Comparison of ENCODE assay signal across 2 cellular contexts in the genomic region with DNA sequence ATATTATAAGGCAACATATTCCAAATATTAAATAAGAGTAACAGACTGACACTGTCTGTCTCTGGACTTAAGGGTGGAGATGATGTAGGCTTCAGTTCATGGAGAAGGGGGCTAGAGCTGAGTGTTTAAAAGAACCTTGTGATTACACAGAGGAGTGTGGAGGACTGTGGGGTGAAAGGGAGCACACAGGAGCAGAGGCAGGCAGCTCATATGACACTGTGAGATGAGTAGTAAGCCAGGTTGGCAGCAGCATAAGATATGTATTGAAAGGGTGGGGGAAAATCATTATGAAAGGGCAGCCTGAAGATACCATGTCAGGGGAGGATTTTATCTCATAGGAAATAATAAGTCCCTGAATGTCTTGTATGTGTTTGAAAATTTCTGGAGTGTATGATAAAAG.
TF ChIP-seq lines count a peak whose summit lies in the region.

No MANE protein-coding gene starts in this region.

TF ChIP-seq in SK-N-SH treated with all-trans-retinoic acid at 6 μM for 48 hours, 23 proteins besides CTCF, POLR2A, EP300 and RAD21 (continued from another document):
- TF ChIP-seq, protein P1, sequence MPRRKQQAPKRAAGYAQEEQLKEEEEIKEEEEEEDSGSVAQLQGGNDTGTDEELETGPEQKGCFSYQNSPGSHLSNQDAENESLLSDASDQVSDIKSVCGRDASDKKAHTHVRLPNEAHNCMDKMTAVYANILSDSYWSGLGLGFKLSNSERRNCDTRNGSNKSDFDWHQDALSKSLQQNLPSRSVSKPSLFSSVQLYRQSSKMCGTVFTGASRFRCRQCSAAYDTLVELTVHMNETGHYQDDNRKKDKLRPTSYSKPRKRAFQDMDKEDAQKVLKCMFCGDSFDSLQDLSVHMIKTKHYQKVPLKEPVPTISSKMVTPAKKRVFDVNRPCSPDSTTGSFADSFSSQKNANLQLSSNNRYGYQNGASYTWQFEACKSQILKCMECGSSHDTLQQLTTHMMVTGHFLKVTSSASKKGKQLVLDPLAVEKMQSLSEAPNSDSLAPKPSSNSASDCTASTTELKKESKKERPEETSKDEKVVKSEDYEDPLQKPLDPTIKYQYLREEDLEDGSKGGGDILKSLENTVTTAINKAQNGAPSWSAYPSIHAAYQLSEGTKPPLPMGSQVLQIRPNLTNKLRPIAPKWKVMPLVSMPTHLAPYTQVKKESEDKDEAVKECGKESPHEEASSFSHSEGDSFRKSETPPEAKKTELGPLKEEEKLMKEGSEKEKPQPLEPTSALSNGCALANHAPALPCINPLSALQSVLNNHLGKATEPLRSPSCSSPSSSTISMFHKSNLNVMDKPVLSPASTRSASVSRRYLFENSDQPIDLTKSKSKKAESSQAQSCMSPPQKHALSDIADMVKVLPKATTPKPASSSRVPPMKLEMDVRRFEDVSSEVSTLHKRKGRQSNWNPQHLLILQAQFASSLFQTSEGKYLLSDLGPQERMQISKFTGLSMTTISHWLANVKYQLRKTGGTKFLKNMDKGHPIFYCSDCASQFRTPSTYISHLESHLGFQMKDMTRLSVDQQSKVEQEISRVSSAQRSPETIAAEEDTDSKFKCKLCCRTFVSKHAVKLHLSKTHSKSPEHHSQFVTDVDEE (CRISPR knock-in tag; IDR thresholded peaks at IDR 0.05) = no peak
- TF ChIP-seq ZFP3 (CRISPR knock-in tag; IDR thresholded peaks at IDR 0.05) (no peak), TCF4 (CRISPR knock-in tag; IDR thresholded peaks at IDR 0.05; ENCODE audit: borderline replicate concordance) (no peak)
- TF ChIP-seq, protein P2, sequence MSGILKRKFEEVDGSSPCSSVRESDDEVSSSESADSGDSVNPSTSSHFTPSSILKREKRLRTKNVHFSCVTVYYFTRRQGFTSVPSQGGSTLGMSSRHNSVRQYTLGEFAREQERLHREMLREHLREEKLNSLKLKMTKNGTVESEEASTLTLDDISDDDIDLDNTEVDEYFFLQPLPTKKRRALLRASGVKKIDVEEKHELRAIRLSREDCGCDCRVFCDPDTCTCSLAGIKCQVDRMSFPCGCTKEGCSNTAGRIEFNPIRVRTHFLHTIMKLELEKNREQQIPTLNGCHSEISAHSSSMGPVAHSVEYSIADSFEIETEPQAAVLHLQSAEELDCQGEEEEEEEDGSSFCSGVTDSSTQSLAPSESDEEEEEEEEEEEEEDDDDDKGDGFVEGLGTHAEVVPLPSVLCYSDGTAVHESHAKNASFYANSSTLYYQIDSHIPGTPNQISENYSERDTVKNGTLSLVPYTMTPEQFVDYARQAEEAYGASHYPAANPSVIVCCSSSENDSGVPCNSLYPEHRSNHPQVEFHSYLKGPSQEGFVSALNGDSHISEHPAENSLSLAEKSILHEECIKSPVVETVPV (CRISPR knock-in tag; IDR thresholded peaks at IDR 0.05) = no peak
- TF ChIP-seq, protein P3, sequence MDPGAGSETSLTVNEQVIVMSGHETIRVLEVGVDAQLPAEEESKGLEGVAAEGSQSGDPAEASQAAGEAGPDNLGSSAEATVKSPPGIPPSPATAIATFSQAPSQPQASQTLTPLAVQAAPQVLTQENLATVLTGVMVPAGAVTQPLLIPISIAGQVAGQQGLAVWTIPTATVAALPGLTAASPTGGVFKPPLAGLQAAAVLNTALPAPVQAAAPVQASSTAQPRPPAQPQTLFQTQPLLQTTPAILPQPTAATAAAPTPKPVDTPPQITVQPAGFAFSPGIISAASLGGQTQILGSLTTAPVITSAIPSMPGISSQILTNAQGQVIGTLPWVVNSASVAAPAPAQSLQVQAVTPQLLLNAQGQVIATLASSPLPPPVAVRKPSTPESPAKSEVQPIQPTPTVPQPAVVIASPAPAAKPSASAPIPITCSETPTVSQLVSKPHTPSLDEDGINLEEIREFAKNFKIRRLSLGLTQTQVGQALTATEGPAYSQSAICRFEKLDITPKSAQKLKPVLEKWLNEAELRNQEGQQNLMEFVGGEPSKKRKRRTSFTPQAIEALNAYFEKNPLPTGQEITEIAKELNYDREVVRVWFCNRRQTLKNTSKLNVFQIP (CRISPR knock-in tag; IDR thresholded peaks at IDR 0.05; ENCODE audit: borderline replicate concordance, low read depth) = no peak

TF ChIP-seq in SK-N-SH, 30 proteins besides CTCF, POLR2A, EP300 and RAD21 (continued from another document):
- TF ChIP-seq, protein P4, sequence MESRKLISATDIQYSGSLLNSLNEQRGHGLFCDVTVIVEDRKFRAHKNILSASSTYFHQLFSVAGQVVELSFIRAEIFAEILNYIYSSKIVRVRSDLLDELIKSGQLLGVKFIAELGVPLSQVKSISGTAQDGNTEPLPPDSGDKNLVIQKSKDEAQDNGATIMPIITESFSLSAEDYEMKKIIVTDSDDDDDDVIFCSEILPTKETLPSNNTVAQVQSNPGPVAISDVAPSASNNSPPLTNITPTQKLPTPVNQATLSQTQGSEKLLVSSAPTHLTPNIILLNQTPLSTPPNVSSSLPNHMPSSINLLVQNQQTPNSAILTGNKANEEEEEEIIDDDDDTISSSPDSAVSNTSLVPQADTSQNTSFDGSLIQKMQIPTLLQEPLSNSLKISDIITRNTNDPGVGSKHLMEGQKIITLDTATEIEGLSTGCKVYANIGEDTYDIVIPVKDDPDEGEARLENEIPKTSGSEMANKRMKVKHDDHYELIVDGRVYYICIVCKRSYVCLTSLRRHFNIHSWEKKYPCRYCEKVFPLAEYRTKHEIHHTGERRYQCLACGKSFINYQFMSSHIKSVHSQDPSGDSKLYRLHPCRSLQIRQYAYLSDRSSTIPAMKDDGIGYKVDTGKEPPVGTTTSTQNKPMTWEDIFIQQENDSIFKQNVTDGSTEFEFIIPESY (IDR thresholded peaks at IDR 0.05; ENCODE audit: borderline replicate concordance, low read depth) = no peak
- TF ChIP-seq, protein P5, sequence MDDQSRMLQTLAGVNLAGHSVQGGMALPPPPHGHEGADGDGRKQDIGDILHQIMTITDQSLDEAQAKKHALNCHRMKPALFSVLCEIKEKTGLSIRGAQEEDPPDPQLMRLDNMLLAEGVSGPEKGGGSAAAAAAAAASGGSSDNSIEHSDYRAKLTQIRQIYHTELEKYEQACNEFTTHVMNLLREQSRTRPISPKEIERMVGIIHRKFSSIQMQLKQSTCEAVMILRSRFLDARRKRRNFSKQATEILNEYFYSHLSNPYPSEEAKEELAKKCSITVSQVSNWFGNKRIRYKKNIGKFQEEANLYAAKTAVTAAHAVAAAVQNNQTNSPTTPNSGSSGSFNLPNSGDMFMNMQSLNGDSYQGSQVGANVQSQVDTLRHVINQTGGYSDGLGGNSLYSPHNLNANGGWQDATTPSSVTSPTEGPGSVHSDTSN (IDR thresholded peaks at IDR 0.05) = no peak; the same call in 1 of the 2 replicates
- TF ChIP-seq GABPA (IDR thresholded peaks at IDR 0.05; ENCODE audit: low read depth) (no peak), FOXM1 (IDR thresholded peaks at IDR 0.05; ENCODE audit: low read depth) (no peak), SIN3A (IDR thresholded peaks at IDR 0.05; ENCODE audit: borderline replicate concordance, low read depth, low read length) (no peak), EZH2phosphoT487 (IDR thresholded peaks at IDR 0.05; ENCODE audit: borderline replicate concordance, low read depth) (no peak), ELF1 (IDR thresholded peaks at IDR 0.05) (no peak), MEF2A (IDR thresholded peaks at IDR 0.05; ENCODE audit: borderline replicate concordance, low read depth) (no peak), TCF12 (IDR thresholded peaks at IDR 0.05) (no peak), NFIC (IDR thresholded peaks at IDR 0.05; ENCODE audit: borderline replicate concordance) (no peak), POLR2AphosphoS5 (IDR thresholded peaks at IDR 0.05; ENCODE audit: low read depth, low read length) (no peak)
